ENCODE assay signal across 16 cellular contexts in genomic region chr11:12275818-12276217, GRCh38.
DNase-seq lines count a peak whose midpoint lies in the region; ATAC-seq, FAIRE-seq and TF ChIP-seq lines count a peak whose summit lies in the region.
"Had no signal": no experiment of that assay in that cellular context is flagged by ENCODE, and none has a peak within 500 bp of the region (broad histone marks: within the 10 kb centered on the region; RNA-seq: fewer than 3 reads in every experiment).

No MANE protein-coding gene starts in this region.

- FAIRE-seq in GM19239 (lab: Jason Lieb, UNC): no peak

- no peaks in the 10 kb centered on the region for H3K36me3 Mint-ChIP-seq in activated naive CD8-positive, alpha-beta T cell treated with anti-CD3 and anti-CD28 coated beads, Interleukin-2, amount 10 ng/mL, durations not matched to agents 7 days and 5 days
- no peaks in the 10 kb centered on the region for H3K36me3 Mint-ChIP-seq in activated naive CD8-positive, alpha-beta T cell treated with anti-CD3 and anti-CD28 coated beads, Interleukin-2, amount 50 U/mL, for 24 hours (ENCODE audit: low read depth)

- peak; percentile 16 for DNase-seq in activated naive CD8-positive, alpha-beta T cell treated with anti-CD3 and anti-CD28 coated beads, Interleukin-2, amount 10 ng/mL, durations not matched to agents 7 days and 5 days
- no peak for DNase-seq in activated naive CD8-positive, alpha-beta T cell treated with anti-CD3 and anti-CD28 coated beads, Interleukin-2, amount 50 U/mL, for 24 hours
- DNase-seq in NCI-H146 (lab: John Stamatoyannopoulos, UW) (peak; percentile 55), left lobe of liver (ENCODE audit: low spot score) (peak; percentile 21), tibial artery (peak; percentile 10 to 55), GM19239 (ENCODE audit: insufficient read length, low spot score) (no peak)
- DNase-seq: AML-193, Caco-2, Kasumi-1, MM.1S, NCI-H1092 treated with DMSO at 0.1 percent for 48 hours, NCI-H69, OCI-M1, SIG-M5 had no signal

- no peaks in the 10 kb centered on the region for H3K27me3 ChIP-seq in tibial artery

- H3K9me3 Mint-ChIP-seq in activated naive CD8-positive, alpha-beta T cell treated with anti-CD3 and anti-CD28 coated beads, Interleukin-2, amount 10 ng/mL, durations not matched to agents 7 days and 5 days: no peaks in the 10 kb centered on the region
- no peaks in the 10 kb centered on the region for H3K9me3 Mint-ChIP-seq in activated naive CD8-positive, alpha-beta T cell treated with anti-CD3 and anti-CD28 coated beads, Interleukin-2, amount 50 U/mL, for 24 hours

- no peaks in the 10 kb centered on the region for H3K36me3 ChIP-seq in tibial artery
- H3K36me3 ChIP-seq: HAP-1 had no signal

- H3K4me1 Mint-ChIP-seq in activated naive CD8-positive, alpha-beta T cell treated with anti-CD3 and anti-CD28 coated beads, Interleukin-2, amount 10 ng/mL, durations not matched to agents 7 days and 5 days: no peaks in the 10 kb centered on the region
- H3K4me1 Mint-ChIP-seq in activated naive CD8-positive, alpha-beta T cell treated with anti-CD3 and anti-CD28 coated beads, Interleukin-2, amount 50 U/mL, for 24 hours: peaks cover 6% of the 10 kb centered on the region

- intact Hi-C loops in tibial artery (cut with DNase I; ENCODE audit: low total_unique reads): loop anchor here (10.0 kb wide), 2 partner anchors 341 to 461 kb away; no protein-coding TSS in a partner anchor

- no peak for ATAC-seq in activated naive CD8-positive, alpha-beta T cell treated with anti-CD3 and anti-CD28 coated beads, Interleukin-2, amount 10 ng/mL, durations not matched to agents 7 days and 5 days (ENCODE audit: low read depth)
- no peak for ATAC-seq in activated naive CD8-positive, alpha-beta T cell treated with anti-CD3 and anti-CD28 coated beads, Interleukin-2, amount 50 U/mL, for 24 hours
- ATAC-seq in left lobe of liver (no peak), GM19395 (IDR thresholded peaks at IDR 0.05; ENCODE audit: unreplicated experiment) (no peak)

- no peaks in the 10 kb centered on the region for H3K27me3 Mint-ChIP-seq in activated naive CD8-positive, alpha-beta T cell treated with anti-CD3 and anti-CD28 coated beads, Interleukin-2, amount 10 ng/mL, durations not matched to agents 7 days and 5 days
- no peaks in the 10 kb centered on the region for H3K27me3 Mint-ChIP-seq in activated naive CD8-positive, alpha-beta T cell treated with anti-CD3 and anti-CD28 coated beads, Interleukin-2, amount 50 U/mL, for 24 hours

- TF ChIP-seq CTCF in tibial artery (IDR thresholded peaks at IDR 0.05): no peak

- no peak overlapping the region for H3K4me3 Mint-ChIP-seq in activated naive CD8-positive, alpha-beta T cell treated with anti-CD3 and anti-CD28 coated beads, Interleukin-2, amount 10 ng/mL, durations not matched to agents 7 days and 5 days
- H3K4me3 Mint-ChIP-seq in activated naive CD8-positive, alpha-beta T cell treated with anti-CD3 and anti-CD28 coated beads, Interleukin-2, amount 50 U/mL, for 24 hours: no peak overlapping the region

- POLR2A ChIA-PET in activated naive CD8-positive, alpha-beta T cell treated with anti-CD3 and anti-CD28 coated beads, Interleukin-2, amount 10 ng/mL, durations not matched to agents 7 days and 5 days (lab: Charles Lee): no interaction called here

- H3K4me3 ChIP-seq in tibial artery: no peak overlapping the region
- H3K4me3 ChIP-seq: HAP-1 had no signal

- peaks cover 0 to 13% (median 7%) of the 10 kb centered on the region in 4 donors for H3K4me1 ChIP-seq in tibial artery
- H3K4me1 ChIP-seq: HAP-1 had no signal

- no peaks in the 10 kb centered on the region for H3K9me3 ChIP-seq in tibial artery
- H3K9me3 ChIP-seq: Caco-2, HAP-1 had no signal

- H3K27ac ChIP-seq in tibial artery: no peak overlapping the region

- no peak overlapping the region for H3K27ac Mint-ChIP-seq in activated naive CD8-positive, alpha-beta T cell treated with anti-CD3 and anti-CD28 coated beads, Interleukin-2, amount 10 ng/mL, durations not matched to agents 7 days and 5 days
- no peak overlapping the region for H3K27ac Mint-ChIP-seq in activated naive CD8-positive, alpha-beta T cell treated with anti-CD3 and anti-CD28 coated beads, Interleukin-2, amount 50 U/mL, for 24 hours

Comparison
In these comparisons a context has a peak if more than half of its experiments do, and no peak if none do; other contexts are left out.
1. DNase-seq: peak in activated naive CD8-positive, alpha-beta T cell treated with anti-CD3 and anti-CD28 coated beads, Interleukin-2, amount 10 ng/mL, durations not matched to agents 7 days and 5 days (single experiment), NCI-H146 (single experiment), left lobe of liver (single experiment) and tibial artery (2 of 2); none in activated naive CD8-positive, alpha-beta T cell treated with anti-CD3 and anti-CD28 coated beads, Interleukin-2, amount 50 U/mL, for 24 hours (single experiment) and GM19239 (single experiment).